ENCODE assay signal across 8 cellular contexts in the genomic region with DNA sequence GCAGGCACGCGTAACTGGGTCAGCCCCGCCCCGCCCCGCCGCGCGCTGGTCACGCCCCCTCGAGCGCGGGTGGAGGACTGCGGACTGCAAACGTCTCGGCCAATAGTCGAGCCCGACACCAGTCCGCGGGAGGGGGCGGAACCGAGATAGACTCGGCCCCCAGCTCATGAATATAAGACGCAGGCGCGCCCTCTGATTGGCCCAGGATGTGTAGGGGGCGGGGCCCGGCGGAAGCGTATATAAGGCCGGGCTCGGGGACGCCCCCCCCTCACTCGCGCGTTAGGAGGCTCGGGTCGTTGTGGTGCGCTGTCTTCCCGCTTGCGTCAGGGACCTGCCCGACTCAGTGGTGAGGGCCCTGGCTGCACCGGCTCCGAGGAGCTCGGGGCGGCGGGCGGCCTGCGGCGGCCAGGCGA. TPM values are rescaled to one million over a fixed set of nuclear protein-coding genes. Genes with fewer than 3 reads are reported as not detected.
DNase-seq lines count a peak whose midpoint lies in the region; ATAC-seq and TF ChIP-seq lines count a peak whose summit lies in the region.

A gene (plus strand): TSS at position 268 of the 413 bp plus-strand sequence. CDS start 1,602 bp downstream, outside the sequence.

- peak; percentile 100 for DNase-seq in GM23338 (ENCODE audit: low spot score)
- DNase-seq in LoVo (ENCODE audit: low spot score) = peak; percentile 99
- peak; percentile 95 for DNase-seq in RWPE1 (ENCODE audit: low spot score)
- DNase-seq in activated T-helper 1 cell treated with anti-CD3 and anti-CD28 coated beads, Interleukin-2, amount 50 U/mL, for 16 hours (ENCODE audit: low read depth in 1 of 2, low spot score in 1 of 2) = peak; percentile 98 to 99
- DNase-seq in fibroblast of gingiva (ENCODE audit: low read depth) = peak; percentile 99
- DNase-seq in naive thymus-derived CD8-positive, alpha-beta T cell = peak; percentile 97 to 100 (median 99)
- peak; percentile 99 for DNase-seq in stimulated activated naive B cell treated with anti-CD40 and anti-IgM and Interleukin-4, amounts not matched to agents 10 μg/mL and 1 μg/mL and 100 μg/mL, for 72 hours

- H3K9me2 ChIP-seq in DOHH2 (replicated peaks; ENCODE audit: control insufficient read depth, low read length) (no peaks in the 10 kb centered on the region), GM23338 (ENCODE audit: insufficient read depth) (no peaks in the 10 kb centered on the region)

- H4K20me1 ChIP-seq in DOHH2 (ENCODE audit: control insufficient read depth, insufficient read depth, low read depth, low read length) = peaks cover 19% of the 10 kb centered on the region
- H4K20me1 ChIP-seq in GM23338 (replicated peaks; ENCODE audit: insufficient read depth) = peaks cover 36% of the 10 kb centered on the region

- H3K36me3 ChIP-seq in DOHH2 (ENCODE audit: control insufficient read depth, low read length) (peaks cover 51% of the 10 kb centered on the region), GM23338 (ENCODE audit: insufficient read depth) (peaks cover 31% of the 10 kb centered on the region)

- POLR2A ChIA-PET in RWPE1 (lab: Yijun Ruan, JAX; ENCODE audit: low non-redundant PET) = interaction anchor here (0.5 to 2.7 kb wide), 10 partner anchors 16 to 240 kb away, joined by 3 to 40 read pairs (median 4); no protein-coding TSS in a partner anchor
- POLR2A ChIA-PET in naive thymus-derived CD8-positive, alpha-beta T cell (lab: Charles Lee) = interaction anchor here (0.6 to 12.2 kb wide), 91 partner anchors 10 to 1774 kb away, joined by 3 to 594 read pairs (median 4); a partner anchor contains a TSS

- H3K4me3 Mint-ChIP-seq in GM23338 = peak within 1 kb of the TSS; percentile 89
- peak within 1 kb of the TSS; percentile 82 to 93 (median 89) for H3K4me3 Mint-ChIP-seq in naive thymus-derived CD8-positive, alpha-beta T cell
- H3K4me3 Mint-ChIP-seq in stimulated activated naive B cell treated with anti-CD40 and anti-IgM and Interleukin-4, amounts not matched to agents 10 μg/mL and 1 μg/mL and 100 μg/mL, for 72 hours = peak within 1 kb of the TSS; percentile 87 to 90

- peaks cover 51% of the 10 kb centered on the region for H3K36me3 Mint-ChIP-seq in GM23338 (ENCODE audit: low read depth)
- peaks cover 0 to 41% (median 13%) of the 10 kb centered on the region in 3 donors for H3K36me3 Mint-ChIP-seq in naive thymus-derived CD8-positive, alpha-beta T cell
- peaks cover 41 to 50% of the 10 kb centered on the region in 2 donors for H3K36me3 Mint-ChIP-seq in stimulated activated naive B cell treated with anti-CD40 and anti-IgM and Interleukin-4, amounts not matched to agents 10 μg/mL and 1 μg/mL and 100 μg/mL, for 72 hours

- peak within 1 kb of the TSS; percentile 99 for H3K4me2 ChIP-seq in DOHH2 (ENCODE audit: low read length)
- peak within 1 kb of the TSS; percentile 100 for H3K4me2 ChIP-seq in GM23338

- H3K9me3 ChIP-seq in DOHH2 (ENCODE audit: control insufficient read depth, insufficient read depth, low read length) = no peaks in the 10 kb centered on the region

- H3K27ac ChIP-seq in DOHH2 (ENCODE audit: low read depth, low read length) = peak within 1 kb of the TSS; percentile 77
- peak within 1 kb of the TSS; percentile 98 for H3K27ac ChIP-seq in GM23338 (ENCODE audit: low read depth)
- H3K27ac ChIP-seq in RWPE1 = peak within 1 kb of the TSS; percentile 100

- H3F3A ChIP-seq in DOHH2 (ENCODE audit: control insufficient read depth, insufficient read depth) = peaks cover 62% of the 10 kb centered on the region
- H3F3A ChIP-seq in GM23338 (replicated peaks; ENCODE audit: low read depth) = peaks cover 59% of the 10 kb centered on the region

- H3K27me3 ChIP-seq in DOHH2 (ENCODE audit: control insufficient read depth, low read length) (no peaks in the 10 kb centered on the region; the same call in 1 of the 2 replicates), GM23338 (ENCODE audit: insufficient read depth) (peaks cover 10% of the 10 kb centered on the region; the same call in 1 of the 2 replicates)

- H3K4me1 ChIP-seq in DOHH2 (ENCODE audit: control insufficient read depth, low read length) = peaks cover 83% of the 10 kb centered on the region
- H3K4me1 ChIP-seq in GM23338 (ENCODE audit: insufficient read depth) = peaks cover 46% of the 10 kb centered on the region

- H3K27me3 Mint-ChIP-seq in GM23338 (ENCODE audit: insufficient read depth, low read depth, poor library complexity) = peaks cover 56% of the 10 kb centered on the region
- no peaks in the 10 kb centered on the region for H3K27me3 Mint-ChIP-seq in naive thymus-derived CD8-positive, alpha-beta T cell
- no peaks in the 10 kb centered on the region for H3K27me3 Mint-ChIP-seq in stimulated activated naive B cell treated with anti-CD40 and anti-IgM and Interleukin-4, amounts not matched to agents 10 μg/mL and 1 μg/mL and 100 μg/mL, for 72 hours

- peaks cover 2% of the 10 kb centered on the region; the same call in 2 of the 3 replicates for H3K9me3 Mint-ChIP-seq in GM23338
- no peaks in the 10 kb centered on the region for H3K9me3 Mint-ChIP-seq in naive thymus-derived CD8-positive, alpha-beta T cell
- H3K9me3 Mint-ChIP-seq in stimulated activated naive B cell treated with anti-CD40 and anti-IgM and Interleukin-4, amounts not matched to agents 10 μg/mL and 1 μg/mL and 100 μg/mL, for 72 hours = no peaks in the 10 kb centered on the region

- TF ChIP-seq CTCF in DOHH2 (IDR thresholded peaks at IDR 0.05; ENCODE audit: low read depth, low read length, poor library complexity, severe bottlenecking) (no peak), GM23338 (conservative IDR thresholded peaks at IDR 0.05; ENCODE audit: low read depth in 2 of 2) (no peak), RWPE1 (conservative IDR thresholded peaks at IDR 0.05; ENCODE audit: low read depth) (no peak)

- peak within 1 kb of the TSS; percentile 97 for H3K4me3 ChIP-seq in DOHH2 (ENCODE audit: low read length)
- peak within 1 kb of the TSS; percentile 94 for H3K4me3 ChIP-seq in GM23338

- peak within 1 kb of the TSS; percentile 98 for H3K27ac Mint-ChIP-seq in GM23338
- peak within 1 kb of the TSS; percentile 83 to 97 (median 94) for H3K27ac Mint-ChIP-seq in naive thymus-derived CD8-positive, alpha-beta T cell
- peak within 1 kb of the TSS; percentile 97 for H3K27ac Mint-ChIP-seq in stimulated activated naive B cell treated with anti-CD40 and anti-IgM and Interleukin-4, amounts not matched to agents 10 μg/mL and 1 μg/mL and 100 μg/mL, for 72 hours

- CTCF ChIA-PET in RWPE1 (lab: Yijun Ruan, JAX) = interaction anchor here (10.3 kb wide), 1 partner anchor 24 kb away, joined by 116 read pairs; no protein-coding TSS in a partner anchor

- H3K4me1 Mint-ChIP-seq in GM23338 = peaks cover 65% of the 10 kb centered on the region
- peaks cover 40 to 82% (median 77%) of the 10 kb centered on the region in 4 donors for H3K4me1 Mint-ChIP-seq in naive thymus-derived CD8-positive, alpha-beta T cell
- H3K4me1 Mint-ChIP-seq in stimulated activated naive B cell treated with anti-CD40 and anti-IgM and Interleukin-4, amounts not matched to agents 10 μg/mL and 1 μg/mL and 100 μg/mL, for 72 hours = peaks cover 72 to 89% of the 10 kb centered on the region in 2 donors

- H3K79me2 ChIP-seq in DOHH2 (ENCODE audit: control insufficient read depth, low read length) (peaks cover 52% of the 10 kb centered on the region), GM23338 (replicated peaks; ENCODE audit: insufficient read depth) (peaks cover 44% of the 10 kb centered on the region)

- H2AFZ ChIP-seq in GM23338 = no peak within 1 kb of the TSS

- ATAC-seq in GM23338 = peak; percentile 40
- peak; percentile 76 to 84 for ATAC-seq in naive thymus-derived CD8-positive, alpha-beta T cell
- peak; percentile 62 to 69 for ATAC-seq in stimulated activated naive B cell treated with anti-CD40 and anti-IgM and Interleukin-4, amounts not matched to agents 10 μg/mL and 1 μg/mL and 100 μg/mL, for 72 hours (replicated peaks)

TF ChIP-seq in GM23338, 12 proteins besides CTCF, POLR2A, EP300 and RAD21 (continues in another document):
- TF ChIP-seq CREB1 (CRISPR knock-in tag; IDR thresholded peaks at IDR 0.05; ENCODE audit: low read depth) (peak; percentile 38; the same call in 1 of the 2 replicates), ZNF114 (CRISPR knock-in tag; IDR thresholded peaks at IDR 0.05) (peak; percentile 98; the same call in 1 of the 2 replicates), EZH2phosphoT487 (IDR thresholded peaks at IDR 0.05; ENCODE audit: unreplicated experiment) (no peak), POLR2AphosphoS5 (IDR thresholded peaks at IDR 0.05; ENCODE audit: low read depth) (peak; percentile 98), STAT1 (IDR thresholded peaks at IDR 0.05; ENCODE audit: unreplicated experiment) (no peak), NANOG (IDR thresholded peaks at IDR 0.05; ENCODE audit: borderline replicate concordance) (no peak), ZNF331 (CRISPR knock-in tag; IDR thresholded peaks at IDR 0.05; ENCODE audit: low read depth) (no peak), EZH2 (IDR thresholded peaks at IDR 0.05; ENCODE audit: low read depth, unreplicated experiment) (no peak), JUNB (IDR thresholded peaks at IDR 0.05; ENCODE audit: unreplicated experiment) (no peak)

RNA-seq across cellular contexts. Expression of the gene that starts here (rescaled TPM):
- 152 and 202 TPM in 2 replicates for total RNA-seq in GM23338 (2014; rRNA removed; shearing (Covaris generic))
- polyA plus RNA-seq in GM23338 (2016; fragmentation: Nextera tagmentation; extraction: Ambion mirVana) = 153 and 160 TPM in 2 replicates
- total RNA-seq in naive thymus-derived CD8-positive, alpha-beta T cell = 100 to 1,000 TPM; 565 to 579 TPM
- polyA plus RNA-seq in naive thymus-derived CD8-positive, alpha-beta T cell = 100 to 1,000 TPM; 204 to 273 (median 262) TPM

Comparison
In these comparisons a context has a peak if more than half of its experiments do, and no peak if none do; other contexts are left out.
1. Peak in every context shown above with its lines: DNase-seq, ATAC-seq, H3K4me3 ChIP-seq and H3K27ac ChIP-seq.